Comparison of ENCODE assay signal across 8 cellular contexts in the genomic region with DNA sequence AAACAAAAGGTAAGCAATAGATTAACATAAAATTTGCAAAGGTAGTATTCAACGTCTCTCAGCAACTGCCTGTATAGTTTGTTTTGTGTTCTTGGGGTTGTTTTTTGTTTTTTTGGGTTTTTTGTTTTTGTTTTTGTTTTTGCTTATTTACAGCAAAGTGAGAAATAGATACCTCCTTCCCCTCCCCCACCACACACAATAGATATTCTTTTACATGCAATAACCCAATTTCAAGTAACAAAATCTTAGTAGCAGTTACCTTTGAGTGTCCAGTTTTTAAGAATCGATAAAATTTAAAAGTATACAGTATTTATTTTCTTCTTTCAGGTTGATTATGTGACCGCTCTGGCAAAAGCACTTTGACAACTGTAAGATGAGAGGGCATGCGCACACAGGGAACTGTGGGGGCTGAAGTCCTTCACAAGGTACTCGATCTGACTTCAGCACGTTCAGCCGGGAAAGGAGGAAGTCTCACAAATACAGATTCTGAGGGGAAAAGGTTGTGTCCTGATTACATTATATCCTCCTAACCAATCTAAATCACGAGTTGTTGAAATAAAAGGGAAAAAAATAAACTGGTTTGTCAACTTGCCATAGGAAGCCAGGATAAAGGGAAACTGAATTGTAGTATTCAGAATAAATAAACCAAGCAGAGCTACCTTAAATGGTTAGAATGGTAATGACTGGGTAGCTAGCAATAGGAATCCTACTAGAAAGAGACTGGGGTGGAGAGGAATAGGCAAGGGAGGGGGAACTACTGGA. TPM values are rescaled to one million over a fixed set of nuclear protein-coding genes. Genes with fewer than 3 reads are reported as not detected.
DNase-seq lines count a peak whose midpoint lies in the region; ATAC-seq and TF ChIP-seq lines count a peak whose summit lies in the region.

No MANE protein-coding gene starts in this region.

- peaks cover 49% of the 10 kb centered on the region for H3K4me1 ChIP-seq in PC-9 (replicated peaks; ENCODE audit: insufficient read depth)
- H3K4me1 ChIP-seq in muscle layer of duodenum (ENCODE audit: control insufficient read depth in 1 of 2, insufficient read depth in 2 of 2, low read length in 2 of 2), result peaks cover 10 to 13% of the 10 kb centered on the region in 2 donors
- H3K4me1 ChIP-seq in suprapubic skin, result peaks cover 48% of the 10 kb centered on the region

- no peaks in the 10 kb centered on the region for H4K20me1 ChIP-seq in PC-9 (ENCODE audit: insufficient read depth)

- H3K9me3 ChIP-seq in PC-9 (ENCODE audit: insufficient read depth, low read depth) (no peaks in the 10 kb centered on the region), muscle layer of duodenum (ENCODE audit: control insufficient read depth in 1 of 2, low read length in 2 of 2) (no peaks in the 10 kb centered on the region), suprapubic skin (no peaks in the 10 kb centered on the region)

- POLR2A ChIA-PET in PC-9 (lab: Charles Lee; ENCODE audit: unreplicated experiment), result interaction anchor here (0.7 kb wide), 1 partner anchor 301 kb away, joined by 6 read pairs; no protein-coding TSS in a partner anchor

- H3K27ac ChIP-seq in PC-9 (peak overlapping the region; percentile 66), muscle layer of duodenum (ENCODE audit: low read length) (peak overlapping the region; percentile 81), suprapubic skin (peak overlapping the region; percentile 1)

- TF ChIP-seq CTCF in PC-9 (conservative IDR thresholded peaks at IDR 0.05) (no peak), fibroblast of mammary gland (conservative IDR thresholded peaks at IDR 0.05; ENCODE audit: control insufficient read depth, insufficient read depth, low read depth, low read length) (no peak), suprapubic skin (IDR thresholded peaks at IDR 0.05) (no peak)

- peaks cover 21% of the 10 kb centered on the region for H3F3A ChIP-seq in PC-9 (ENCODE audit: insufficient read depth, low read depth)

- CTCF ChIA-PET in PC-9 (lab: Charles Lee), result interaction anchor here (0.6 kb wide), 1 partner anchor 47 kb away, joined by 4 read pairs; no protein-coding TSS in a partner anchor

- no peak for TF ChIP-seq POLR2A in suprapubic skin (IDR thresholded peaks at IDR 0.05)

- peak overlapping the region; percentile 7; the same call in 1 of the 2 replicates for H2AFZ ChIP-seq in PC-9

- peak; percentile 91 for DNase-seq in DMS53 treated with DMSO at 0.1 percent for 48 hours (lab: John Stamatoyannopoulos, UW; ENCODE audit: unreplicated experiment)
- DNase-seq in PC-9, result peak; percentile 35 to 85
- DNase-seq in activated naive CD4-positive, alpha-beta T cell (lab: John Stamatoyannopoulos, UW), result peak in 3 of 4 experiments; percentile 4 to 11 (median 9)
- peak; percentile 33 for DNase-seq in fibroblast of mammary gland (ENCODE audit: low read depth)
- no peak for DNase-seq in suprapubic skin (ENCODE audit: low spot score in 2 of 2)

- ATAC-seq in HG02852 (IDR thresholded peaks at IDR 0.05; ENCODE audit: unreplicated experiment), result no peak

- no peak for TF ChIP-seq EP300 in Ishikawa (IDR thresholded peaks at IDR 0.05; ENCODE audit: borderline replicate concordance)
- TF ChIP-seq EP300 in suprapubic skin (IDR thresholded peaks at IDR 0.05), result no peak

- peak overlapping the region; percentile 83 for H3K4me2 ChIP-seq in PC-9

- H3K27me3 ChIP-seq in PC-9 (ENCODE audit: insufficient read depth, low read depth) (no peaks in the 10 kb centered on the region), muscle layer of duodenum (ENCODE audit: low read depth, low read length) (no peaks in the 10 kb centered on the region), suprapubic skin (no peaks in the 10 kb centered on the region)

- intact Hi-C loops in PC-9 (cut with micrococcal nuclease; ENCODE audit: unreplicated experiment), result loop anchor here (1.0 kb wide), 1 partner anchor 155 kb away; no protein-coding TSS in a partner anchor

- H3K4me3 ChIP-seq in PC-9 (peak overlapping the region; percentile 51; the same call in 1 of the 2 replicates), fibroblast of mammary gland (ENCODE audit: control insufficient read depth, low read depth, low read length) (peak overlapping the region; percentile 9), muscle layer of duodenum (ENCODE audit: low read depth in 1 of 2, low read length in 2 of 2) (peak overlapping the region; percentile 36 to 70), suprapubic skin (peak overlapping the region; percentile 35)

- H3K79me2 ChIP-seq in PC-9 (ENCODE audit: low read depth), result no peaks in the 10 kb centered on the region; the same call in 1 of the 2 replicates

- WGBS in suprapubic skin, result 6% methylated on average over 8 of the region's 8 CpGs

- H3K36me3 ChIP-seq in PC-9 (ENCODE audit: low read depth) (no peaks in the 10 kb centered on the region), muscle layer of duodenum (ENCODE audit: control insufficient read depth in 1 of 2, insufficient read depth in 2 of 2, low read length in 2 of 2) (no peaks in the 10 kb centered on the region), suprapubic skin (no peaks in the 10 kb centered on the region)

- no peaks in the 10 kb centered on the region for H3K9me2 ChIP-seq in PC-9 (ENCODE audit: insufficient read depth)

- BruUV-seq in PC-9 (replicated peaks; lab: Mats Ljungman, UMichigan), result no TSS peak

- no peak for TF ChIP-seq RAD21 in Ishikawa (IDR thresholded peaks at IDR 0.05; ENCODE audit: low read depth)

TF ChIP-seq in Ishikawa, 13 proteins besides CTCF, POLR2A, EP300 and RAD21:
- TF ChIP-seq FOXM1 (IDR thresholded peaks at IDR 0.05; ENCODE audit: borderline replicate concordance, low read depth) (no peak), CEBPB (IDR thresholded peaks at IDR 0.05) (no peak), TAF1 (IDR thresholded peaks at IDR 0.05; ENCODE audit: low read depth) (no peak), MAX (IDR thresholded peaks at IDR 0.05) (0 out of 2 replicates have a peak, but pooled peaks have one; percentile 46), NFIC (IDR thresholded peaks at IDR 0.05) (no peak), EGR1 (IDR thresholded peaks at IDR 0.05) (no peak), YY1 (IDR thresholded peaks at IDR 0.05; ENCODE audit: low read depth) (no peak)

RNA-seq across cellular contexts. Expression of gene CPEB3, which starts 47.8 kb away (rescaled TPM):
- total RNA-seq in PC-9 (2021), result 1.1 and 1.4 TPM in 2 replicates
- total RNA-seq in suprapubic skin, result 10 to 100 TPM in 2 of 4 donors, 1 to 10 TPM in 2; 7.8 to 19.2 (median 10.4) TPM

RNA-seq across cellular contexts. Expression of gene MARCHF5, which starts 47.9 kb away (rescaled TPM):
- total RNA-seq in PC-9 (2021), result 31.5 and 39.1 TPM in 2 replicates
- total RNA-seq in suprapubic skin, result 10 to 100 TPM; 12.6 to 15.0 (median 13.3) TPM

Comparison
In these comparisons a context has a peak if more than half of its experiments do, and no peak if none do; other contexts are left out.
1. DNase-seq: peak in DMS53 treated with DMSO at 0.1 percent for 48 hours (single experiment), PC-9 (2 of 2), activated naive CD4-positive, alpha-beta T cell (3 of 4) and fibroblast of mammary gland (single experiment); none in suprapubic skin (0 of 2).
2. H3K27ac ChIP-seq: peak in every context shown above with its lines; median percentile 81 in muscle layer of duodenum; 66 in PC-9; 1 in suprapubic skin.
3. Peak in every context shown above with its lines, with median percentiles within 50 percentile points of each other: H3K4me3 ChIP-seq.